Comparison of ENCODE assay signal across 32 cellular contexts in genomic region chr11:34588701-34589100, GRCh38. TPM values are rescaled to one million over a fixed set of nuclear protein-coding genes. Genes with fewer than 3 reads are reported as not detected.
"Had no signal": no experiment of that assay in that cellular context is flagged by ENCODE, and none has a peak within 500 bp of the region (broad histone marks: within the 10 kb centered on the region; RNA-seq: fewer than 3 reads in every experiment).

No MANE protein-coding gene starts in this region.

- H3K27ac Mint-ChIP-seq: activated CD4-positive, alpha-beta memory T cell treated with anti-CD3 and anti-CD28 coated beads, Interleukin-2, amount 10 ng/mL, durations not matched to agents 7 days and 5 days; activated CD4-positive, alpha-beta T cell treated with anti-CD3 and anti-CD28 coated beads, Interleukin-2, amount 10 ng/mL, durations not matched to agents 7 days and 5 days; activated naive CD4-positive, alpha-beta T cell treated with anti-CD3 and anti-CD28 coated beads, Interleukin-2, amount 10 ng/mL, durations not matched to agents 7 days and 5 days; activated naive CD4-positive, alpha-beta T cell treated with anti-CD3 and anti-CD28 coated beads, Interleukin-2, amount 50 U/mL, for 72 hours; activated naive CD8-positive, alpha-beta T cell treated with anti-CD3 and anti-CD28 coated beads, Interleukin-2, amount 10 ng/mL, durations not matched to agents 7 days and 5 days; activated T-helper 17 cell treated with anti-CD3 and anti-CD28 coated beads, Interleukin-2, amount 50 U/mL, for 72 hours; WTC11 had no signal

- H3K27me3 ChIP-seq: ascending aorta, brain microvascular endothelial cell, hepatocyte had no signal

- H3K4me1 Mint-ChIP-seq: activated CD4-positive, alpha-beta memory T cell treated with anti-CD3 and anti-CD28 coated beads, Interleukin-2, amount 10 ng/mL, durations not matched to agents 7 days and 5 days; activated CD4-positive, alpha-beta T cell treated with anti-CD3 and anti-CD28 coated beads, Interleukin-2, amount 10 ng/mL, durations not matched to agents 7 days and 5 days; activated naive CD4-positive, alpha-beta T cell treated with anti-CD3 and anti-CD28 coated beads, Interleukin-2, amount 10 ng/mL, durations not matched to agents 7 days and 5 days; activated T-helper 17 cell treated with anti-CD3 and anti-CD28 coated beads, Interleukin-2, amount 50 U/mL, for 72 hours had no signal

- H2AFZ ChIP-seq: hepatocyte had no signal

- H3K4me2 ChIP-seq: hepatocyte had no signal

- H3K9me3 ChIP-seq: ascending aorta, esophagus squamous epithelium had no signal

- H3K36me3 ChIP-seq: ascending aorta, brain microvascular endothelial cell, esophagus squamous epithelium, gastroesophageal sphincter, heart right ventricle had no signal

- H3K4me3 ChIP-seq: ascending aorta, esophagus squamous epithelium, gastroesophageal sphincter, heart right ventricle, hepatocyte had no signal

- H3K4me3 Mint-ChIP-seq: activated CD4-positive, alpha-beta memory T cell treated with anti-CD3 and anti-CD28 coated beads, Interleukin-2, amount 10 ng/mL, durations not matched to agents 7 days and 5 days; activated CD4-positive, alpha-beta T cell treated with anti-CD3 and anti-CD28 coated beads, Interleukin-2, amount 10 ng/mL, durations not matched to agents 7 days and 5 days; activated naive CD4-positive, alpha-beta T cell treated with anti-CD3 and anti-CD28 coated beads, Interleukin-2, amount 10 ng/mL, durations not matched to agents 7 days and 5 days; activated naive CD8-positive, alpha-beta T cell treated with anti-CD3 and anti-CD28 coated beads, Interleukin-2, amount 10 ng/mL, durations not matched to agents 7 days and 5 days; activated T-cell treated with anti-CD3 and anti-CD28 coated beads, Interleukin-2, amount 50 U/mL, for 4 hours; activated T-helper 17 cell treated with anti-CD3 and anti-CD28 coated beads, Interleukin-2, amount 50 U/mL, for 72 hours; central memory CD8-positive, alpha-beta T cell; WTC11 had no signal

- H3K36me3 Mint-ChIP-seq: activated naive CD4-positive, alpha-beta T cell treated with anti-CD3 and anti-CD28 coated beads, Interleukin-2, amount 10 ng/mL, durations not matched to agents 7 days and 5 days had no signal

- DNase-seq: activated CD4-positive, alpha-beta memory T cell treated with anti-CD3 and anti-CD28 coated beads, Interleukin-2, amount 10 ng/mL, durations not matched to agents 7 days and 5 days; activated CD4-positive, alpha-beta T cell treated with anti-CD3 and anti-CD28 coated beads for 1 hour; activated CD4-positive, alpha-beta T cell treated with anti-CD3 and anti-CD28 coated beads for 4 hours; activated CD4-positive, alpha-beta T cell treated with anti-CD3 and anti-CD28 coated beads, Interleukin-2, amount 10 ng/mL, durations not matched to agents 7 days and 5 days; activated CD4-positive, alpha-beta T cell treated with anti-CD3 and anti-CD28 coated beads, Interleukin-2, amount 50 U/mL, for 4 hours; activated effector memory CD4-positive, alpha-beta T cell treated with Interleukin-2 at 50 U/mL for 16 hours; activated gamma-delta T cell treated with Interleukin-2 at 50 U/mL for 16 hours; activated naive CD4-positive, alpha-beta T cell treated with anti-CD3 and anti-CD28 coated beads, Interleukin-2, amount 10 ng/mL, durations not matched to agents 7 days and 5 days; activated naive CD8-positive, alpha-beta T cell treated with anti-CD3 and anti-CD28 coated beads, Interleukin-2, amount 10 ng/mL, durations not matched to agents 7 days and 5 days; activated T-cell treated with anti-CD3 and anti-CD28 coated beads, Interleukin-2, amount 50 U/mL, for 4 hours; brain microvascular endothelial cell; cortex of kidney; effector CD8-positive, alpha-beta T cell; esophagus squamous epithelium; foreskin melanocyte; heart right ventricle; T-helper 2 cell had no signal

- H3K4me1 ChIP-seq: ascending aorta had no signal

- ATAC-seq: activated naive CD4-positive, alpha-beta T cell treated with anti-CD3 and anti-CD28 coated beads, Interleukin-2, amount 50 U/mL, for 72 hours; activated T-cell treated with anti-CD3 and anti-CD28 coated beads, Interleukin-2, amount 50 U/mL, for 4 hours; activated T-helper 17 cell treated with anti-CD3 and anti-CD28 coated beads, Interleukin-2, amount 50 U/mL, for 72 hours; gastroesophageal sphincter; heart right ventricle; WTC11 had no signal

- H3K9me3 Mint-ChIP-seq: activated CD4-positive, alpha-beta memory T cell treated with anti-CD3 and anti-CD28 coated beads, Interleukin-2, amount 10 ng/mL, durations not matched to agents 7 days and 5 days; activated CD4-positive, alpha-beta T cell treated with anti-CD3 and anti-CD28 coated beads, Interleukin-2, amount 10 ng/mL, durations not matched to agents 7 days and 5 days; activated naive CD4-positive, alpha-beta T cell treated with anti-CD3 and anti-CD28 coated beads, Interleukin-2, amount 10 ng/mL, durations not matched to agents 7 days and 5 days had no signal

- H3K27ac ChIP-seq: ascending aorta, brain microvascular endothelial cell, epithelial cell of prostate, gastroesophageal sphincter, heart right ventricle, hepatocyte had no signal

RNA-seq across cellular contexts. Expression of gene EHF, which starts 32.2 kb away (rescaled TPM):
- total RNA-seq: activated CD4-positive, alpha-beta memory T cell treated with anti-CD3 and anti-CD28 coated beads, Interleukin-2, amount 10 ng/mL, durations not matched to agents 7 days and 5 days; activated naive CD4-positive, alpha-beta T cell treated with anti-CD3 and anti-CD28 coated beads, Interleukin-2, amount 50 U/mL, for 72 hours; activated naive CD8-positive, alpha-beta T cell treated with anti-CD3 and anti-CD28 coated beads, Interleukin-2, amount 10 ng/mL, durations not matched to agents 7 days and 5 days; ascending aorta; chondrocyte; dermis microvascular lymphatic vessel endothelial cell; endothelial cell of umbilical vein; fibroblast of lung; fibroblast of villous mesenchyme; glomerular endothelial cell; T-helper 1 cell treated with Interleukin-12 subunit alpha and Interleukin-12 subunit beta and Interleukin-4 antibody, amounts not matched to agents 30 ng/mL and 1 ng/mL, for 36 hours had no signal
- polyA plus RNA-seq: endothelial cell of umbilical vein had no signal
